18 cellular contexts compared by ENCODE assay signal in the genomic region with DNA sequence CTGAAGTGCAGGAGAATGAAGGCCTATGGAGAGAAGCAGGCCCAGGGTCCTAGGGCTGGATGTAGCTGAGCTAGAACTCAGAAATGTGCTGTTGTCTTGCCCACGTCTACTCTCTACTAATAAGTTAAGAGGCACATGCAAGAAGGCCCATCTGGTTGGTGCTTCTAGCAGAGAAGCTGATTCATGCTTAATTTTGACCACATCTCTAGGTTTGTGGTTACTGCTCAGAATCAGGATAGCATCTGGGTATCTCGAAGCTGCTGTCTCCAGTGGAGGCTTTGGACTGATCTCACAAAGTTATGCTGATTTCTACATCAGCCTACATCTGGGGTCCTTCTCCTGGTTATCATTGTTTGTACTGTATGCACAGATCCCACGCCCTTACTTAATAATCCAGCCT.
A peak's percentile ranks its signal among the peaks of the same experiment; 100 is the strongest.
DNase-seq lines count a peak whose midpoint lies in the region; ATAC-seq, FAIRE-seq and TF ChIP-seq lines count a peak whose summit lies in the region.
"Had no signal": no experiment of that assay in that cellular context is flagged by ENCODE, and none has a peak within 500 bp of the region (broad histone marks: within the 10 kb centered on the region; RNA-seq: fewer than 3 reads in every experiment).

No MANE protein-coding gene starts in this region.

- CTCF ChIA-PET in activated CD8-positive, alpha-beta memory T cell treated with anti-CD3 and anti-CD28 coated beads, Interleukin-2, amount 10 ng/mL, durations not matched to agents 7 days and 5 days (lab: Charles Lee), result no interaction called here
- CTCF ChIA-PET in GM12878 (lab: Yijun Ruan, JAX), result interaction anchor here (1.0 kb wide), 1 partner anchor 129 kb away, joined by 3 read pairs; no protein-coding TSS in a partner anchor

- no peak overlapping the region for H3K9ac ChIP-seq in GM12878 (ENCODE audit: control insufficient read depth, insufficient read depth, low read length)

- RAD21 ChIA-PET in GM12878 (lab: Charles Lee; ENCODE audit: unreplicated experiment), result no interaction called here

- intact Hi-C loops in GM12878 (cut with micrococcal nuclease; ENCODE audit: unreplicated experiment), result no loop called here

- FAIRE-seq in GM12878 (lab: Jason Lieb, UNC), result no peak
- FAIRE-seq: frontal cortex had no signal

- peak; percentile 85 for ATAC-seq in activated CD8-positive, alpha-beta memory T cell treated with anti-CD3 and anti-CD28 coated beads, Interleukin-2, amount 10 ng/mL, durations not matched to agents 7 days and 5 days
- ATAC-seq in GM12878 (peak; percentile 31; the same call in 2 of the 3 replicates), HG03095 (IDR thresholded peaks at IDR 0.05; ENCODE audit: unreplicated experiment) (no peak), omental fat pad (ENCODE audit: low FRiP score) (no peak)
- ATAC-seq in stimulated activated effector memory CD8-positive, alpha-beta T cell treated with anti-CD3 and anti-CD28 coated beads, Interleukin-12 subunit alpha, Interleukin-12 subunit beta, amount 100 ng/mL, for 72 hours, result peak; percentile 83
- ATAC-seq: PC-3 had no signal

- in situ Hi-C loops in GM12878 (cut with MboI), result no loop called here

- TF ChIP-seq EP300 in GM12878 (IDR thresholded peaks at IDR 0.05; ENCODE audit: borderline replicate concordance in 1 of 2, control insufficient read depth in 1 of 2, low read depth in 2 of 2, low read length in 2 of 2), result no peak

- SMC1A ChIA-PET in GM12878 (lab: Charles Lee; ENCODE audit: uncharacterized antibody, unreplicated experiment), result no interaction called here

- H3K9me3 Mint-ChIP-seq in activated CD8-positive, alpha-beta memory T cell treated with anti-CD3 and anti-CD28 coated beads, Interleukin-2, amount 10 ng/mL, durations not matched to agents 7 days and 5 days (ENCODE audit: low read depth), result no peaks in the 10 kb centered on the region
- no peaks in the 10 kb centered on the region for H3K9me3 Mint-ChIP-seq in stimulated activated effector memory CD8-positive, alpha-beta T cell treated with anti-CD3 and anti-CD28 coated beads, Interleukin-12 subunit alpha, Interleukin-12 subunit beta, amount 100 ng/mL, for 72 hours
- H3K9me3 Mint-ChIP-seq: activated T-helper 1 cell treated with anti-CD3 and anti-CD28 coated beads, Interleukin-12 subunit alpha, Interleukin-12 subunit beta, Interleukin-2, Interleukin-4 antibody, amounts not matched to agents 30 ng/mL and 10 ng/mL and 1 ng/mL, durations not matched to agents 14 hours and 24 hours and 36 hours; brain had no signal

- H4K20me1 ChIP-seq in GM12878 (ENCODE audit: control insufficient read depth, insufficient read depth), result no peaks in the 10 kb centered on the region

- H3K36me3 ChIP-seq in GM12878 (ENCODE audit: control insufficient read depth in 2 of 2, insufficient read depth in 2 of 2, low read length in 1 of 2) (no peaks in the 10 kb centered on the region), WERI-Rb-1 (no peaks in the 10 kb centered on the region)

- DNase-seq in activated CD8-positive, alpha-beta memory T cell treated with anti-CD3 and anti-CD28 coated beads, Interleukin-2, amount 10 ng/mL, durations not matched to agents 7 days and 5 days, result no peak
- no peak for DNase-seq in activated CD8-positive, alpha-beta memory T cell treated with anti-CD3 and anti-CD28 coated beads, Interleukin-2, amount 50 U/mL, for 4 hours
- DNase-seq in NB4 (ENCODE audit: low read depth), result peak; percentile 61
- DNase-seq in GM12878 (ENCODE audit: low read depth, low spot score), result no peak
- no peak for DNase-seq in stimulated activated effector memory CD8-positive, alpha-beta T cell treated with anti-CD3 and anti-CD28 coated beads, Interleukin-12 subunit alpha, Interleukin-12 subunit beta, amount 100 ng/mL, for 72 hours (ENCODE audit: low spot score in 2 of 2)
- DNase-seq in omental fat pad (ENCODE audit: low spot score), result no peak
- no peak for DNase-seq in WERI-Rb-1
- DNase-seq: Caco-2; effector CD4-positive, alpha-beta T cell; mesendoderm; NCI-H1092; NCI-H2227 treated with DMSO at 0.1 percent for 48 hours; occipital lobe; PC-3 had no signal

- no peaks in the 10 kb centered on the region for H3K36me3 Mint-ChIP-seq in activated CD8-positive, alpha-beta memory T cell treated with anti-CD3 and anti-CD28 coated beads, Interleukin-2, amount 10 ng/mL, durations not matched to agents 7 days and 5 days
- H3K36me3 Mint-ChIP-seq in stimulated activated effector memory CD8-positive, alpha-beta T cell treated with anti-CD3 and anti-CD28 coated beads, Interleukin-12 subunit alpha, Interleukin-12 subunit beta, amount 100 ng/mL, for 72 hours, result no peaks in the 10 kb centered on the region
- H3K36me3 Mint-ChIP-seq: brain had no signal

- BruUV-seq in GM12878 (replicated peaks; lab: Mats Ljungman, UMichigan), result no TSS peak

- no peak overlapping the region for H3K4me2 ChIP-seq in GM12878 (ENCODE audit: control insufficient read depth, insufficient read depth)

- H3K4me3 Mint-ChIP-seq in activated CD8-positive, alpha-beta memory T cell treated with anti-CD3 and anti-CD28 coated beads, Interleukin-2, amount 10 ng/mL, durations not matched to agents 7 days and 5 days, result no peak overlapping the region
- H3K4me3 Mint-ChIP-seq in stimulated activated effector memory CD8-positive, alpha-beta T cell treated with anti-CD3 and anti-CD28 coated beads, Interleukin-12 subunit alpha, Interleukin-12 subunit beta, amount 100 ng/mL, for 72 hours, result no peak overlapping the region
- H3K4me3 Mint-ChIP-seq: activated T-helper 1 cell treated with anti-CD3 and anti-CD28 coated beads, Interleukin-12 subunit alpha, Interleukin-12 subunit beta, Interleukin-2, Interleukin-4 antibody, amounts not matched to agents 30 ng/mL and 10 ng/mL and 1 ng/mL, durations not matched to agents 14 hours and 24 hours and 36 hours; brain had no signal

- no peaks in the 10 kb centered on the region for H3K79me2 ChIP-seq in GM12878 (ENCODE audit: control insufficient read depth, insufficient read depth, low read length)

- H3K27ac Mint-ChIP-seq in activated CD8-positive, alpha-beta memory T cell treated with anti-CD3 and anti-CD28 coated beads, Interleukin-2, amount 10 ng/mL, durations not matched to agents 7 days and 5 days, result peak overlapping the region; percentile 17
- no peak overlapping the region for H3K27ac Mint-ChIP-seq in stimulated activated effector memory CD8-positive, alpha-beta T cell treated with anti-CD3 and anti-CD28 coated beads, Interleukin-12 subunit alpha, Interleukin-12 subunit beta, amount 100 ng/mL, for 72 hours
- H3K27ac Mint-ChIP-seq: activated T-helper 1 cell treated with anti-CD3 and anti-CD28 coated beads, Interleukin-12 subunit alpha, Interleukin-12 subunit beta, Interleukin-2, Interleukin-4 antibody, amounts not matched to agents 30 ng/mL and 10 ng/mL and 1 ng/mL, durations not matched to agents 14 hours and 24 hours and 36 hours; brain had no signal

- no peak for TF ChIP-seq CTCF in NB4 (IDR thresholded peaks at IDR 0.05; ENCODE audit: low read depth, low read length)
- no peak for TF ChIP-seq CTCF in GM12878 (IDR thresholded peaks at IDR 0.05 in 2 of 3, conservative IDR thresholded peaks at IDR 0.05 in 1 of 3; ENCODE audit: control insufficient read depth in 2 of 3, extremely low read depth in 1 of 3, insufficient read depth in 1 of 3, low read depth in 3 of 3, low read length in 3 of 3)
- no peak for TF ChIP-seq CTCF in omental fat pad (IDR thresholded peaks at IDR 0.05)
- TF ChIP-seq CTCF in WERI-Rb-1 (IDR thresholded peaks at IDR 0.05; ENCODE audit: low read depth, low read length), result no peak

- no peaks in the 10 kb centered on the region for H3K4me1 ChIP-seq in GM12878 (ENCODE audit: control insufficient read depth, insufficient read depth, low read length)
- H3K4me1 ChIP-seq: Caco-2 had no signal

- POLR2A ChIA-PET in GM12878 (lab: Charles Lee), result no interaction called here

- TF ChIP-seq RAD21 in GM12878 (IDR thresholded peaks at IDR 0.05; ENCODE audit: insufficient read depth, low read depth, low read length), result no peak

- H3K27me3 ChIP-seq in GM12878 (replicated peaks in 1 of 2; ENCODE audit: control insufficient read depth in 2 of 2, insufficient read depth in 2 of 2, low read length in 1 of 2) (no peaks in the 10 kb centered on the region), WERI-Rb-1 (ENCODE audit: insufficient read depth, low read depth, severe bottlenecking) (no peaks in the 10 kb centered on the region)

- peaks cover 12% of the 10 kb centered on the region for H3K4me1 Mint-ChIP-seq in activated CD8-positive, alpha-beta memory T cell treated with anti-CD3 and anti-CD28 coated beads, Interleukin-2, amount 10 ng/mL, durations not matched to agents 7 days and 5 days
- peaks cover 7% of the 10 kb centered on the region for H3K4me1 Mint-ChIP-seq in stimulated activated effector memory CD8-positive, alpha-beta T cell treated with anti-CD3 and anti-CD28 coated beads, Interleukin-12 subunit alpha, Interleukin-12 subunit beta, amount 100 ng/mL, for 72 hours

- H3K27me3 Mint-ChIP-seq in activated CD8-positive, alpha-beta memory T cell treated with anti-CD3 and anti-CD28 coated beads, Interleukin-2, amount 10 ng/mL, durations not matched to agents 7 days and 5 days, result peaks cover 18% of the 10 kb centered on the region

- H2AFZ ChIP-seq in GM12878 (ENCODE audit: control insufficient read depth, low read depth, low read length), result no peak overlapping the region

- TF ChIP-seq POLR2A in NB4 (IDR thresholded peaks at IDR 0.05; ENCODE audit: extremely low read depth, insufficient read length) (no peak), GM12878 (IDR thresholded peaks at IDR 0.05; ENCODE audit: low read depth, low read length) (no peak)

- H3K4me3 ChIP-seq in NB4 (ENCODE audit: low read depth, low read length) (no peak overlapping the region), GM12878 (no peak overlapping the region), WERI-Rb-1 (ENCODE audit: low read depth, low read length) (no peak overlapping the region)

- H3K9me3 ChIP-seq in GM12878 (replicated peaks; ENCODE audit: control insufficient read depth, insufficient read depth, low read length) (no peaks in the 10 kb centered on the region), WERI-Rb-1 (ENCODE audit: severe bottlenecking) (no peaks in the 10 kb centered on the region)
- H3K9me3 ChIP-seq: Caco-2 had no signal

- H3K27ac ChIP-seq in GM12878 (ENCODE audit: control insufficient read depth, insufficient read depth), result no peak overlapping the region
- H3K27ac ChIP-seq in WERI-Rb-1, result no peak overlapping the region

- 13% methylated on average over 3 of the region's 3 CpGs for WGBS in GM12878 (ENCODE audit: insufficient coverage, insufficient replicate concordance, low lambda C conversion rate, missing lambda C conversion rate)

TF ChIP-seq in GM12878, 131 proteins besides CTCF, POLR2A, EP300 and RAD21 (continues in another document):
- TF ChIP-seq STAT1 (conservative IDR thresholded peaks at IDR 0.05), result no peak
- no peak for TF ChIP-seq KAT2A (conservative IDR thresholded peaks at IDR 0.05; ENCODE audit: control insufficient read depth, low read depth, low read length)
- TF ChIP-seq CBFB (IDR thresholded peaks at IDR 0.05; ENCODE audit: low read depth), result no peak

Comparison
In these comparisons a context has a peak if more than half of its experiments do, and no peak if none do; other contexts are left out.
1. ATAC-seq: peak in activated CD8-positive, alpha-beta memory T cell treated with anti-CD3 and anti-CD28 coated beads, Interleukin-2, amount 10 ng/mL, durations not matched to agents 7 days and 5 days (single experiment), GM12878 (single experiment) and stimulated activated effector memory CD8-positive, alpha-beta T cell treated with anti-CD3 and anti-CD28 coated beads, Interleukin-12 subunit alpha, Interleukin-12 subunit beta, amount 100 ng/mL, for 72 hours (single experiment); none in HG03095 (single experiment) and omental fat pad (single experiment).